15 cellular contexts compared by ENCODE assay signal in genomic region chr5:101664071-101664791, GRCh38.
A peak's percentile ranks its signal among the peaks of the same experiment; 100 is the strongest.
DNase-seq lines count a peak whose midpoint lies in the region; ATAC-seq and TF ChIP-seq lines count a peak whose summit lies in the region.
"Had no signal": no experiment of that assay in that cellular context is flagged by ENCODE, and none has a peak within 500 bp of the region (broad histone marks: within the 10 kb centered on the region; RNA-seq: fewer than 3 reads in every experiment).

No MANE protein-coding gene starts in this region.

- H3K79me2 ChIP-seq in PC-3 (ENCODE audit: low read length): no peaks in the 10 kb centered on the region

- H3K9me3 ChIP-seq in PC-3 (ENCODE audit: low read length): no peaks in the 10 kb centered on the region
- H3K9me3 ChIP-seq in left lung: no peaks in the 10 kb centered on the region
- H3K9me3 ChIP-seq: SJSA1 had no signal

- no peaks in the 10 kb centered on the region for H3K9me2 ChIP-seq in PC-3 (replicated peaks; ENCODE audit: low read length)

- H3F3A ChIP-seq in PC-3 (ENCODE audit: low read length, unreplicated experiment): no peaks in the 10 kb centered on the region

- no peak overlapping the region for H2AFZ ChIP-seq in PC-3 (ENCODE audit: low read length)

- intact Hi-C loops in PC-3 (cut with micrococcal nuclease) (no loop called here), left lung (cut with DNase I) (no loop called here)

- H3K9ac ChIP-seq in PC-3 (ENCODE audit: low read length): no peak overlapping the region

- no peak overlapping the region for H3K4me2 ChIP-seq in PC-3 (ENCODE audit: low read length)

- POLR2A ChIA-PET in PC-3 (lab: Charles Lee; ENCODE audit: unreplicated experiment): no interaction called here

- H4K20me1 ChIP-seq in PC-3 (ENCODE audit: low read length): no peaks in the 10 kb centered on the region

- CTCF ChIA-PET in PC-3 (lab: Charles Lee): interaction anchor here (1.2 kb wide), 1 partner anchor 14 kb away, joined by 3 read pairs; no protein-coding TSS in a partner anchor

- H3K36me3 ChIP-seq in PC-3 (ENCODE audit: low read depth, low read length): no peaks in the 10 kb centered on the region
- H3K36me3 ChIP-seq in left lung: no peaks in the 10 kb centered on the region
- H3K36me3 ChIP-seq: SJSA1 had no signal

- DNase-seq in NOMO-1 treated with DMSO at 0.1 percent for 48 hours (lab: John Stamatoyannopoulos, UW; ENCODE audit: unreplicated experiment) (peak; percentile 30), NOMO-1 treated with dmso at 0.1 percent for 144 hours (lab: John Stamatoyannopoulos, UW; ENCODE audit: unreplicated experiment) (no peak), PC-3 (no peak), left lung (no peak), mucosa of gallbladder (ENCODE audit: low spot score) (no peak)
- no peak for DNase-seq in activated naive CD4-positive, alpha-beta T cell treated with anti-CD3 and anti-CD28 coated beads, Interleukin-2, amount 50 U/mL, for 16 hours
- DNase-seq: DMS79; H9; MM.1S; NCI-H1694 treated with DMSO at 0.1 percent for 48 hours; NK-92 treated with Interleukin-12 subunit alpha and Interleukin-12 subunit beta, amount 100 ng/mL, for 24 hours had no signal

- 0 out of 2 replicates have a peak overlapping the region, but pooled peaks have one; percentile 4 for H3K27ac ChIP-seq in PC-3 (ENCODE audit: low read length)
- no peak overlapping the region for H3K27ac ChIP-seq in left lung
- H3K27ac ChIP-seq: 22Rv1, SJSA1 had no signal

- no peaks in the 10 kb centered on the region for H3K4me1 ChIP-seq in PC-3 (ENCODE audit: insufficient read depth, low read length)
- no peaks in the 10 kb centered on the region for H3K4me1 ChIP-seq in left lung
- H3K4me1 ChIP-seq: SJSA1 had no signal

- ATAC-seq in PC-3: no peak
- peak; percentile 91 for ATAC-seq in left lung
- no peak for ATAC-seq in GM21390 (IDR thresholded peaks at IDR 0.05; ENCODE audit: unreplicated experiment)
- ATAC-seq in GM19324 (IDR thresholded peaks at IDR 0.05; ENCODE audit: low FRiP score, unreplicated experiment): no peak

- H3K4me3 ChIP-seq in PC-3 (ENCODE audit: low read length): no peak overlapping the region
- no peak overlapping the region for H3K4me3 ChIP-seq in left lung
- H3K4me3 ChIP-seq: SJSA1 had no signal

- no TSS peak for BruUV-seq in PC-3 (replicated peaks; lab: Mats Ljungman, UMichigan)

- H3K27me3 ChIP-seq in PC-3 (ENCODE audit: low read length) (no peaks in the 10 kb centered on the region), left lung (no peaks in the 10 kb centered on the region)
- H3K27me3 ChIP-seq: SJSA1 had no signal

- TF ChIP-seq CTCF in PC-3 (conservative IDR thresholded peaks at IDR 0.05; ENCODE audit: low read depth, low read length) (no peak), left lung (IDR thresholded peaks at IDR 0.05) (no peak)
